1 cellular context compared by ENCODE assay signal in genomic region chr14:24426912-24427536, GRCh38.
TF ChIP-seq lines count a peak whose summit lies in the region.

No MANE protein-coding gene starts in this region.

TF ChIP-seq in HepG2, 621 proteins besides CTCF, POLR2A, EP300 and RAD21 (continued from another document and continues in another):
- TF ChIP-seq, protein P1, sequence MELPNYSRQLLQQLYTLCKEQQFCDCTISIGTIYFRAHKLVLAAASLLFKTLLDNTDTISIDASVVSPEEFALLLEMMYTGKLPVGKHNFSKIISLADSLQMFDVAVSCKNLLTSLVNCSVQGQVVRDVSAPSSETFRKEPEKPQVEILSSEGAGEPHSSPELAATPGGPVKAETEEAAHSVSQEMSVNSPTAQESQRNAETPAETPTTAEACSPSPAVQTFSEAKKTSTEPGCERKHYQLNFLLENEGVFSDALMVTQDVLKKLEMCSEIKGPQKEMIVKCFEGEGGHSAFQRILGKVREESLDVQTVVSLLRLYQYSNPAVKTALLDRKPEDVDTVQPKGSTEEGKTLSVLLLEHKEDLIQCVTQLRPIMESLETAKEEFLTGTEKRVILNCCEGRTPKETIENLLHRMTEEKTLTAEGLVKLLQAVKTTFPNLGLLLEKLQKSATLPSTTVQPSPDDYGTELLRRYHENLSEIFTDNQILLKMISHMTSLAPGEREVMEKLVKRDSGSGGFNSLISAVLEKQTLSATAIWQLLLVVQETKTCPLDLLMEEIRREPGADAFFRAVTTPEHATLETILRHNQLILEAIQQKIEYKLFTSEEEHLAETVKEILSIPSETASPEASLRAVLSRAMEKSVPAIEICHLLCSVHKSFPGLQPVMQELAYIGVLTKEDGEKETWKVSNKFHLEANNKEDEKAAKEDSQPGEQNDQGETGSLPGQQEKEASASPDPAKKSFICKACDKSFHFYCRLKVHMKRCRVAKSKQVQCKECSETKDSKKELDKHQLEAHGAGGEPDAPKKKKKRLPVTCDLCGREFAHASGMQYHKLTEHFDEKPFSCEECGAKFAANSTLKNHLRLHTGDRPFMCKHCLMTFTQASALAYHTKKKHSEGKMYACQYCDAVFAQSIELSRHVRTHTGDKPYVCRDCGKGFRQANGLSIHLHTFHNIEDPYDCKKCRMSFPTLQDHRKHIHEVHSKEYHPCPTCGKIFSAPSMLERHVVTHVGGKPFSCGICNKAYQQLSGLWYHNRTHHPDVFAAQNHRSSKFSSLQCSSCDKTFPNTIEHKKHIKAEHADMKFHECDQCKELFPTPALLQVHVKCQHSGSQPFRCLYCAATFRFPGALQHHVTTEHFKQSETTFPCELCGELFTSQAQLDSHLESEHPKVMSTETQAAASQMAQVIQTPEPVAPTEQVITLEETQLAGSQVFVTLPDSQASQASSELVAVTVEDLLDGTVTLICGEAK (IDR thresholded peaks at IDR 0.05), result no peak
- TF ChIP-seq, protein P1 (CRISPR knock-in tag; IDR thresholded peaks at IDR 0.05), result peak; percentile 52; the same call in 1 of the 2 replicates
- TF ChIP-seq ZMYM4 (CRISPR knock-in tag; IDR thresholded peaks at IDR 0.05) (peak; percentile 73), MXI1 (IDR thresholded peaks at IDR 0.05; ENCODE audit: borderline replicate concordance, low read depth, low read length) (peak; percentile 25; the same call in 1 of the 3 replicates), ZNF772 (CRISPR knock-in tag; IDR thresholded peaks at IDR 0.05) (peak; percentile 81; the same call in 1 of the 2 replicates), REPIN1 (CRISPR knock-in tag; IDR thresholded peaks at IDR 0.05; ENCODE audit: borderline replicate concordance, low read depth) (peak; percentile 78; the same call in 1 of the 2 replicates), KMT2A (CRISPR knock-in tag; IDR thresholded peaks at IDR 0.05) (no peak; the same call in 1 of the 2 replicates), AKAP8 (CRISPR knock-in tag; IDR thresholded peaks at IDR 0.05) (no peak), ZNF256 (CRISPR knock-in tag; conservative IDR thresholded peaks at IDR 0.05) (no peak), SOX5 (CRISPR knock-in tag; IDR thresholded peaks at IDR 0.05; ENCODE audit: borderline replicate concordance) (peak; percentile 53; the same call in 1 of the 2 replicates), MIER3 (CRISPR knock-in tag; IDR thresholded peaks at IDR 0.05; ENCODE audit: borderline replicate concordance) (0 out of 2 replicates have a peak, but pooled peaks have one; percentile 36), RFXAP (CRISPR knock-in tag; IDR thresholded peaks at IDR 0.05; ENCODE audit: borderline replicate concordance) (peak; percentile 37; the same call in 1 of the 2 replicates), ZFP37 (CRISPR knock-in tag; IDR thresholded peaks at IDR 0.05; ENCODE audit: borderline replicate concordance) (0 out of 2 replicates have a peak, but pooled peaks have one; percentile 18), ZNF430 (CRISPR knock-in tag; IDR thresholded peaks at IDR 0.05) (peak; percentile 61; the same call in 1 of the 2 replicates), CCDC6 (CRISPR knock-in tag; IDR thresholded peaks at IDR 0.05) (no peak), HNRNPH1 (optimal IDR thresholded peaks at IDR 0.05; ENCODE audit: low read depth, low read length) (no peak), ZNF337 (CRISPR knock-in tag; IDR thresholded peaks at IDR 0.05; ENCODE audit: borderline replicate concordance, low read depth) (no peak), ZNF558 (CRISPR knock-in tag; IDR thresholded peaks at IDR 0.05; ENCODE audit: borderline replicate concordance) (no peak), TEAD3 (CRISPR knock-in tag; optimal IDR thresholded peaks at IDR 0.05; ENCODE audit: borderline replicate concordance) (peak; percentile 66), ZNF788 (CRISPR knock-in tag; IDR thresholded peaks at IDR 0.05; ENCODE audit: borderline replicate concordance) (peak; percentile 95; the same call in 1 of the 2 replicates), ZNF280D (CRISPR knock-in tag; IDR thresholded peaks at IDR 0.05) (peak; percentile 57; the same call in 1 of the 2 replicates), KDM3A (CRISPR knock-in tag; IDR thresholded peaks at IDR 0.05; ENCODE audit: low read depth) (peak; percentile 82; the same call in 1 of the 2 replicates), GATAD1 (CRISPR knock-in tag; IDR thresholded peaks at IDR 0.05) (peak; percentile 58), ZNF441 (CRISPR knock-in tag; IDR thresholded peaks at IDR 0.05; ENCODE audit: borderline replicate concordance) (peak; percentile 91), ZNF160 (CRISPR knock-in tag; IDR thresholded peaks at IDR 0.05) (0 out of 2 replicates have a peak, but pooled peaks have one; percentile 14), LBX2 (CRISPR knock-in tag; IDR thresholded peaks at IDR 0.05; ENCODE audit: borderline replicate concordance) (peak; percentile 71; the same call in 1 of the 2 replicates), HDAC2 (CRISPR knock-in tag; IDR thresholded peaks at IDR 0.05) (peak; percentile 85), FOXK1 (CRISPR knock-in tag; IDR thresholded peaks at IDR 0.05; ENCODE audit: borderline replicate concordance, low read depth) (0 out of 2 replicates have a peak, but pooled peaks have one; percentile 46), MBD4 (IDR thresholded peaks at IDR 0.05; ENCODE audit: borderline replicate concordance, low read length) (no peak), ZFP41 (CRISPR knock-in tag; IDR thresholded peaks at IDR 0.05; ENCODE audit: borderline replicate concordance) (peak; percentile 82; the same call in 1 of the 2 replicates), CBX1 (IDR thresholded peaks at IDR 0.05; ENCODE audit: low read depth) (peak; percentile 29), ZNF20 (CRISPR knock-in tag; IDR thresholded peaks at IDR 0.05) (no peak), ZNF101 (CRISPR knock-in tag; IDR thresholded peaks at IDR 0.05; ENCODE audit: borderline replicate concordance, low read depth) (0 out of 2 replicates have a peak, but pooled peaks have one; percentile 67), MLX (CRISPR knock-in tag; IDR thresholded peaks at IDR 0.05) (peak; percentile 91), ONECUT2 (CRISPR knock-in tag; IDR thresholded peaks at IDR 0.05) (peak; percentile 90), ZNF83 (CRISPR knock-in tag; IDR thresholded peaks at IDR 0.05; ENCODE audit: borderline replicate concordance) (no peak; the same call in 1 of the 2 replicates)
- TF ChIP-seq, protein P2, sequence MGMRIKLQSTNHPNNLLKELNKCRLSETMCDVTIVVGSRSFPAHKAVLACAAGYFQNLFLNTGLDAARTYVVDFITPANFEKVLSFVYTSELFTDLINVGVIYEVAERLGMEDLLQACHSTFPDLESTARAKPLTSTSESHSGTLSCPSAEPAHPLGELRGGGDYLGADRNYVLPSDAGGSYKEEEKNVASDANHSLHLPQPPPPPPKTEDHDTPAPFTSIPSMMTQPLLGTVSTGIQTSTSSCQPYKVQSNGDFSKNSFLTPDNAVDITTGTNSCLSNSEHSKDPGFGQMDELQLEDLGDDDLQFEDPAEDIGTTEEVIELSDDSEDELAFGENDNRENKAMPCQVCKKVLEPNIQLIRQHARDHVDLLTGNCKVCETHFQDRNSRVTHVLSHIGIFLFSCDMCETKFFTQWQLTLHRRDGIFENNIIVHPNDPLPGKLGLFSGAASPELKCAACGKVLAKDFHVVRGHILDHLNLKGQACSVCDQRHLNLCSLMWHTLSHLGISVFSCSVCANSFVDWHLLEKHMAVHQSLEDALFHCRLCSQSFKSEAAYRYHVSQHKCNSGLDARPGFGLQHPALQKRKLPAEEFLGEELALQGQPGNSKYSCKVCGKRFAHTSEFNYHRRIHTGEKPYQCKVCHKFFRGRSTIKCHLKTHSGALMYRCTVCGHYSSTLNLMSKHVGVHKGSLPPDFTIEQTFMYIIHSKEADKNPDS (CRISPR knock-in tag; IDR thresholded peaks at IDR 0.05), result 0 out of 2 replicates have a peak, but pooled peaks have one; percentile 13
- TF ChIP-seq, protein P3, sequence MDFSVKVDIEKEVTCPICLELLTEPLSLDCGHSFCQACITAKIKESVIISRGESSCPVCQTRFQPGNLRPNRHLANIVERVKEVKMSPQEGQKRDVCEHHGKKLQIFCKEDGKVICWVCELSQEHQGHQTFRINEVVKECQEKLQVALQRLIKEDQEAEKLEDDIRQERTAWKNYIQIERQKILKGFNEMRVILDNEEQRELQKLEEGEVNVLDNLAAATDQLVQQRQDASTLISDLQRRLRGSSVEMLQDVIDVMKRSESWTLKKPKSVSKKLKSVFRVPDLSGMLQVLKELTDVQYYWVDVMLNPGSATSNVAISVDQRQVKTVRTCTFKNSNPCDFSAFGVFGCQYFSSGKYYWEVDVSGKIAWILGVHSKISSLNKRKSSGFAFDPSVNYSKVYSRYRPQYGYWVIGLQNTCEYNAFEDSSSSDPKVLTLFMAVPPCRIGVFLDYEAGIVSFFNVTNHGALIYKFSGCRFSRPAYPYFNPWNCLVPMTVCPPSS (IDR thresholded peaks at IDR 0.05), result no peak
- TF ChIP-seq, protein P4, sequence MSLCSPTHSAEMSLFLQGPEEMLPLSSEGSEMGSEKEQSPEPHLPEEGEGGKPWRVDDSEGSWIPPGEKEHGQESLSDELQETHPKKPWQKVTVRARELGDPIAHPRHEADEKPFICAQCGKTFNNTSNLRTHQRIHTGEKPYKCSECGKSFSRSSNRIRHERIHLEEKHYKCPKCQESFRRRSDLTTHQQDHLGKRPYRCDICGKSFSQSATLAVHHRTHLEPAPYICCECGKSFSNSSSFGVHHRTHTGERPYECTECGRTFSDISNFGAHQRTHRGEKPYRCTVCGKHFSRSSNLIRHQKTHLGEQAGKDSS (CRISPR knock-in tag; IDR thresholded peaks at IDR 0.05; ENCODE audit: borderline replicate concordance, low read depth), result peak; percentile 71; the same call in 1 of the 2 replicates
- TF ChIP-seq, protein P5, sequence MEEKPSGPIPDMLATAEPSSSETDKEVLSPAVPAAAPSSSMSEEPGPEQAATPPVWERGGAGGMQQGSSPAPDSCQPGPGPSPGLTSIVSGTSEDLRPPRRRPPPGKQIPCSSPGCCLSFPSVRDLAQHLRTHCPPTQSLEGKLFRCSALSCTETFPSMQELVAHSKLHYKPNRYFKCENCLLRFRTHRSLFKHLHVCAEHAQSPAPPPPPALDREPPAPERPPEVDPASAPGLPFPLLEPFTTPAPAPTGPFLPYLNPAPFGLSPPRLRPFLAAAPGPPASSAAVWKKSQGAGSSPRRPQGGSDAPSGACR (CRISPR knock-in tag; IDR thresholded peaks at IDR 0.05), result peak; percentile 19; the same call in 1 of the 2 replicates
